Comparison of ENCODE assay signal across 21 cellular contexts in genomic region chr5:179192891-179193470, GRCh38.
"Had no signal": no experiment of that assay in that cellular context is flagged by ENCODE, and none has a peak within 500 bp of the region (broad histone marks: within the 10 kb centered on the region; RNA-seq: fewer than 3 reads in every experiment).

No MANE protein-coding gene starts in this region.

- H3K36me3 ChIP-seq: adrenal gland, prostate gland, right lobe of liver had no signal

- H3K79me2 ChIP-seq: hepatocyte had no signal

- H3K4me1 ChIP-seq: adrenal gland, prostate gland, right lobe of liver had no signal

- H3K4me2 ChIP-seq: hepatocyte had no signal

- ATAC-seq: activated T-cell treated with anti-CD3 and anti-CD28 coated beads, Interleukin-2, amount 50 U/mL, for 72 hours; left colon; stimulated activated memory B cell treated with anti-CD40 and anti-IgM and Interleukin-4, amounts not matched to agents 10 μg/mL and 1 μg/mL and 100 μg/mL, for 72 hours; T-cell had no signal

- H3K4me3 ChIP-seq: adrenal gland, hepatocyte, prostate gland, right lobe of liver, testis had no signal

- H3K27me3 ChIP-seq: adrenal gland, hepatocyte, right lobe of liver, testis had no signal

- H3K36me3 Mint-ChIP-seq: stimulated activated memory B cell treated with anti-CD40 and anti-IgM and Interleukin-4, amounts not matched to agents 10 μg/mL and 1 μg/mL and 100 μg/mL, for 72 hours; T-cell; type B pancreatic cell had no signal

- H3K9me3 ChIP-seq: adrenal gland, prostate gland, right lobe of liver, testis had no signal

- H2AFZ ChIP-seq: hepatocyte had no signal

- H3K4me3 Mint-ChIP-seq: activated CD4-positive, alpha-beta T cell treated with anti-CD3 and anti-CD28 coated beads, Interleukin-2, amount 10 ng/mL, durations not matched to agents 7 days and 5 days; activated T-cell treated with anti-CD3 and anti-CD28 coated beads, Interleukin-2, amount 50 U/mL, for 72 hours; endodermal cell; nephron progenitor cell; stimulated activated memory B cell treated with anti-CD40 and anti-IgM and Interleukin-4, amounts not matched to agents 10 μg/mL and 1 μg/mL and 100 μg/mL, for 72 hours; T-cell; type B pancreatic cell had no signal

- H3K9me3 Mint-ChIP-seq: activated CD4-positive, alpha-beta T cell treated with anti-CD3 and anti-CD28 coated beads, Interleukin-2, amount 10 ng/mL, durations not matched to agents 7 days and 5 days; activated T-cell treated with anti-CD3 and anti-CD28 coated beads, Interleukin-2, amount 50 U/mL, for 72 hours; endodermal cell; nephron progenitor cell; stimulated activated memory B cell treated with anti-CD40 and anti-IgM and Interleukin-4, amounts not matched to agents 10 μg/mL and 1 μg/mL and 100 μg/mL, for 72 hours; T-cell; type B pancreatic cell had no signal

- H3K27ac Mint-ChIP-seq: activated CD4-positive, alpha-beta T cell treated with anti-CD3 and anti-CD28 coated beads, Interleukin-2, amount 10 ng/mL, durations not matched to agents 7 days and 5 days; activated T-cell treated with anti-CD3 and anti-CD28 coated beads, Interleukin-2, amount 50 U/mL, for 72 hours; endodermal cell; nephron progenitor cell; stimulated activated memory B cell treated with anti-CD40 and anti-IgM and Interleukin-4, amounts not matched to agents 10 μg/mL and 1 μg/mL and 100 μg/mL, for 72 hours; T-cell; type B pancreatic cell had no signal

- H3K4me1 Mint-ChIP-seq: activated CD4-positive, alpha-beta T cell treated with anti-CD3 and anti-CD28 coated beads, Interleukin-2, amount 10 ng/mL, durations not matched to agents 7 days and 5 days; endodermal cell; stimulated activated memory B cell treated with anti-CD40 and anti-IgM and Interleukin-4, amounts not matched to agents 10 μg/mL and 1 μg/mL and 100 μg/mL, for 72 hours; T-cell had no signal

- H3K27me3 Mint-ChIP-seq: activated CD4-positive, alpha-beta T cell treated with anti-CD3 and anti-CD28 coated beads, Interleukin-2, amount 10 ng/mL, durations not matched to agents 7 days and 5 days; stimulated activated memory B cell treated with anti-CD40 and anti-IgM and Interleukin-4, amounts not matched to agents 10 μg/mL and 1 μg/mL and 100 μg/mL, for 72 hours; type B pancreatic cell had no signal

- FAIRE-seq: colon had no signal

- DNase-seq: activated CD4-positive, alpha-beta T cell treated with anti-CD3 and anti-CD28 coated beads, Interleukin-2, amount 10 ng/mL, durations not matched to agents 7 days and 5 days; activated CD8-positive, alpha-beta memory T cell treated with anti-CD3 and anti-CD28 coated beads, Interleukin-2, amount 50 U/mL, for 48 hours; activated effector memory CD4-positive, alpha-beta T cell treated with anti-CD3 and anti-CD28 coated beads, Interleukin-2, amount 50 U/mL, for 16 hours; activated naive CD4-positive, alpha-beta T cell treated with anti-CD3 and anti-CD28 coated beads, Interleukin-2, amount 50 U/mL, for 16 hours; activated T-cell treated with anti-CD3 and anti-CD28 coated beads, Interleukin-2, amount 50 U/mL, for 72 hours; adrenal gland; endodermal cell; foreskin fibroblast; left colon; mammary epithelial cell; nephron progenitor cell; stimulated activated CD4-positive, alpha-beta T cell treated with anti-CD3 and anti-CD28 coated beads, Interleukin-4, amount 100 ng/mL, for 4 hours; T-cell; testis had no signal

- H3K27ac ChIP-seq: adrenal gland, epithelial cell of prostate, hepatocyte, prostate gland, right lobe of liver, testis had no signal
